ENCODE assay signal across 5 cellular contexts in the genomic region with DNA sequence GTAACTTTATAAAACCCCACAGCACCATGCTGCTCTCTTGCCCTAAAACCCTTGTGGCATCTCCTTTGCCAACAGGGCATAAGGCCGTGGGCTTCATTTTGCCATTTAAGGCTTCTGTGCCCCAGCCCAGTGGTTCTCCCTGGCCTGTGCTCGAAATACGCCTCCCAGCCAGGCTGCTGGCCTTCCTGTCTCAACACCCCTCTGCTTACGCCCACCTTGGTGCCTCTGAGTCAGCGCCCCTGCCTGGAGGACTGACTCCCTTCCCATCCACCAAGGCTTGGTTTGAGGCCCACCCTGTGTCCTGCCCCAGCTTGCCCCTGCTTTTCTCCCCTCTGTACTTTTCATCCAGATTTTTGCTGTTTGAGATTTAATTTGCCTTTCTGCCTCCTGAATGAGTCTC. TPM values are rescaled to one million over a fixed set of nuclear protein-coding genes. Genes with fewer than 3 reads are reported as not detected.
"Had no signal": no experiment of that assay in that cellular context is flagged by ENCODE, and none has a peak within 500 bp of the region (broad histone marks: within the 10 kb centered on the region; RNA-seq: fewer than 3 reads in every experiment).

No MANE protein-coding gene starts in this region.

RNA-seq across cellular contexts. Expression of gene CSPG4, which starts 1.8 kb away (rescaled TPM):
- total RNA-seq: activated CD4-positive, alpha-beta memory T cell treated with anti-CD3 and anti-CD28 coated beads for 36 hours; activated CD4-positive, alpha-beta T cell treated with anti-CD3 and anti-CD28 coated beads, Interleukin-2, amount 10 ng/mL, durations not matched to agents 24 days and 14 days; activated naive CD8-positive, alpha-beta T cell treated with anti-CD3 and anti-CD28 coated beads, Interleukin-2, amount 10 ng/mL, durations not matched to agents 7 days and 5 days; naive thymus-derived CD4-positive, alpha-beta T cell had no signal
- polyA plus RNA-seq: naive thymus-derived CD4-positive, alpha-beta T cell; neural cell had no signal
